Comparison of ENCODE assay signal across 13 cellular contexts in the genomic region with DNA sequence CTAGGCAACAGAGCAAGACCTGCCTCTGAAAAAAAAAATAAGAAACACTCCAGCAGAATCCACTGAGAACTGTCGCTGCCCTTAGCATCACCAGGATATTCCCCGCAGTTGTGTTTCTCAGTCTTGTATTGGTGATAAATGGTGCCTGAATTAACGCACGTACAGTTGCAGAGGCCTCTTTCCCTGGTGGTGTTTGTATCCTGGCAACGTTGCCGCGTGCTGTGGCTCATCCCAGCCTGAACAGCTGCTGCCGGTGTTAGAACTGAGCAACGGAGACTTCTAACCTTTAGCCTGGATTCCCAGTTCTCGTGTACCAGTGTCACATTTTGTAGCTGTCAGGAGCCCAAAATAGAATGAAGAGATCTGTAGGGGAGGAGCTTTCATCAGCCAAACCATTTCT. TPM values are rescaled to one million over a fixed set of nuclear protein-coding genes. Genes with fewer than 3 reads are reported as not detected.
DNase-seq lines count a peak whose midpoint lies in the region; ATAC-seq and TF ChIP-seq lines count a peak whose summit lies in the region.
"Had no signal": no experiment of that assay in that cellular context is flagged by ENCODE, and none has a peak within 500 bp of the region (broad histone marks: within the 10 kb centered on the region; RNA-seq: fewer than 3 reads in every experiment).

No MANE protein-coding gene starts in this region.

- H3K4me3 ChIP-seq in endodermal cell (ENCODE audit: low read length): no peak overlapping the region
- H3K4me3 ChIP-seq: ascending aorta had no signal

- CTCF ChIA-PET in activated CD4-positive, alpha-beta T cell treated with anti-CD3 and anti-CD28 coated beads for 36 hours (lab: Charles Lee): interaction anchor here (0.6 kb wide), 1 partner anchor 264 kb away, joined by 3 read pairs; no protein-coding TSS in a partner anchor

- H3K36me3 ChIP-seq in endodermal cell (ENCODE audit: control insufficient read depth, insufficient read depth, low read length): peaks cover 30% of the 10 kb centered on the region

- H3K27ac Mint-ChIP-seq in endodermal cell: no peak overlapping the region
- H3K27ac Mint-ChIP-seq in activated CD4-positive, alpha-beta T cell treated with anti-CD3 and anti-CD28 coated beads for 36 hours: no peak overlapping the region

- ATAC-seq in left lobe of liver (peak; percentile 68), HG03571 (IDR thresholded peaks at IDR 0.05; ENCODE audit: unreplicated experiment) (no peak)
- no peak for ATAC-seq in activated CD4-positive, alpha-beta T cell treated with anti-CD3 and anti-CD28 coated beads for 36 hours

- peaks cover 8% of the 10 kb centered on the region for H3K4me1 ChIP-seq in endodermal cell (ENCODE audit: control insufficient read depth, insufficient read depth, low read length)

- no peak for TF ChIP-seq CTCF in endodermal cell (conservative IDR thresholded peaks at IDR 0.05)

- H3K4me3 Mint-ChIP-seq in endodermal cell: no peak overlapping the region
- H3K4me3 Mint-ChIP-seq in activated CD4-positive, alpha-beta T cell treated with anti-CD3 and anti-CD28 coated beads for 36 hours: no peak overlapping the region

- no peaks in the 10 kb centered on the region for H3K9me3 ChIP-seq in endodermal cell (ENCODE audit: control insufficient read depth, low read length)
- H3K9me3 ChIP-seq: ascending aorta had no signal

- no peak overlapping the region for H3K9ac ChIP-seq in endodermal cell (ENCODE audit: extremely low read depth, low read length, poor library complexity, severe bottlenecking)

- POLR2A ChIA-PET in activated CD4-positive, alpha-beta T cell treated with anti-CD3 and anti-CD28 coated beads for 36 hours (lab: Charles Lee): no interaction called here

- intact Hi-C loops in activated CD4-positive, alpha-beta T cell treated with anti-CD3 and anti-CD28 coated beads for 36 hours (cut with DNase I, micrococcal nuclease): no loop called here

- peaks cover 35% of the 10 kb centered on the region for H3K4me1 Mint-ChIP-seq in endodermal cell
- H3K4me1 Mint-ChIP-seq in activated CD4-positive, alpha-beta T cell treated with anti-CD3 and anti-CD28 coated beads for 36 hours: peaks cover 25% of the 10 kb centered on the region

- 92 to 94% methylated on average over 5 to 10 of the region's 10 CpGs for WGBS in endodermal cell (ENCODE audit: insufficient coverage in 1 of 2, insufficient read length in 1 of 2), 2 experiments

- no peaks in the 10 kb centered on the region for H3K9me3 Mint-ChIP-seq in endodermal cell
- H3K9me3 Mint-ChIP-seq in activated CD4-positive, alpha-beta T cell treated with anti-CD3 and anti-CD28 coated beads for 36 hours (ENCODE audit: low read depth): no peaks in the 10 kb centered on the region

- peak in 2 of 3 experiments; percentile 32 to 79 for DNase-seq in NCI-H1417 (lab: John Stamatoyannopoulos, UW)
- no peak for DNase-seq in NCI-H1417 treated with DMSO at 0.1 percent for 48 hours (lab: John Stamatoyannopoulos, UW)
- no peak for DNase-seq in endodermal cell
- no peak for DNase-seq in left lobe of liver (ENCODE audit: low spot score)
- peak; percentile 24 for DNase-seq in superior temporal gyrus (ENCODE audit: extremely low spot score)
- no peak for DNase-seq in NCI-H2029 (lab: John Stamatoyannopoulos, UW)
- DNase-seq in activated CD4-positive, alpha-beta T cell treated with anti-CD3 and anti-CD28 coated beads for 36 hours: no peak
- DNase-seq: activated T-cell treated with anti-CD3 and anti-CD28 coated beads for 4 hours; effector memory CD4-positive, alpha-beta T cell; mesendoderm; NK-92 treated with Interleukin-12 subunit alpha and Interleukin-12 subunit beta, amount 100 ng/mL, for 24 hours had no signal

- H3K27me3 Mint-ChIP-seq in endodermal cell (ENCODE audit: insufficient read depth): no peaks in the 10 kb centered on the region
- H3K27me3 Mint-ChIP-seq in activated CD4-positive, alpha-beta T cell treated with anti-CD3 and anti-CD28 coated beads for 36 hours: no peaks in the 10 kb centered on the region

- peak overlapping the region; percentile 13 for H3K27ac ChIP-seq in endodermal cell (ENCODE audit: low read depth, low read length)
- H3K27ac ChIP-seq: ascending aorta had no signal

- H3K27me3 ChIP-seq in endodermal cell (ENCODE audit: control insufficient read depth, insufficient read depth, low read length, poor library complexity, severe bottlenecking): no peaks in the 10 kb centered on the region
- H3K27me3 ChIP-seq: ascending aorta had no signal

- peaks cover 56% of the 10 kb centered on the region for H3K36me3 Mint-ChIP-seq in endodermal cell (ENCODE audit: low read depth)
- no peaks in the 10 kb centered on the region for H3K36me3 Mint-ChIP-seq in activated CD4-positive, alpha-beta T cell treated with anti-CD3 and anti-CD28 coated beads for 36 hours (ENCODE audit: low read depth)

RNA-seq across cellular contexts. Expression of gene MLYCD, which starts 4.8 kb away (rescaled TPM):
- 10 to 100 TPM; 11.1 to 19.0 TPM for total RNA-seq in endodermal cell
- polyA plus RNA-seq in endodermal cell (2013, experiment 1 of 2): 3.6 TPM
- 3.4 TPM for polyA plus RNA-seq in endodermal cell (2013, experiment 2 of 2)
- 17.1 TPM for total RNA-seq in left lobe of liver
- total RNA-seq in activated CD4-positive, alpha-beta T cell treated with anti-CD3 and anti-CD28 coated beads for 36 hours: 1 to 10 TPM; 3.3 to 3.8 TPM

RNA-seq across cellular contexts. Expression of gene OSGIN1, which starts 49.3 kb away (rescaled TPM):
- total RNA-seq in endodermal cell: 1 to 10 TPM; 1.6 to 2.7 TPM
- polyA plus RNA-seq in endodermal cell (2013, experiment 1 of 2): 1.0 TPM
- polyA plus RNA-seq in endodermal cell (2013, experiment 2 of 2): 0.70 TPM
- 89.4 TPM for total RNA-seq in left lobe of liver
- 1 to 10 TPM in 1 of 2 experiments, under 1 TPM in 1; 0.75 to 1.0 TPM for total RNA-seq in activated CD4-positive, alpha-beta T cell treated with anti-CD3 and anti-CD28 coated beads for 36 hours

Comparison
In these comparisons a context has a peak if more than half of its experiments do, and no peak if none do; other contexts are left out.
1. DNase-seq: peak in NCI-H1417 (2 of 3) and superior temporal gyrus (single experiment); none in NCI-H1417 treated with DMSO at 0.1 percent for 48 hours (single experiment), endodermal cell (single experiment), left lobe of liver (single experiment), NCI-H2029 (single experiment) and activated CD4-positive, alpha-beta T cell treated with anti-CD3 and anti-CD28 coated beads for 36 hours (single experiment).
2. RNA of gene OSGIN1, which starts 49.3 kb away (total RNA-seq): 89.4 TPM in left lobe of liver (single experiment); 1.6 to 2.7 TPM in endodermal cell and 0.75 to 1.0 TPM in activated CD4-positive, alpha-beta T cell treated with anti-CD3 and anti-CD28 coated beads for 36 hours; every median in the first group is over 10 times any median in the second.